Comparison of ENCODE assay signal across 35 cellular contexts in the genomic region with DNA sequence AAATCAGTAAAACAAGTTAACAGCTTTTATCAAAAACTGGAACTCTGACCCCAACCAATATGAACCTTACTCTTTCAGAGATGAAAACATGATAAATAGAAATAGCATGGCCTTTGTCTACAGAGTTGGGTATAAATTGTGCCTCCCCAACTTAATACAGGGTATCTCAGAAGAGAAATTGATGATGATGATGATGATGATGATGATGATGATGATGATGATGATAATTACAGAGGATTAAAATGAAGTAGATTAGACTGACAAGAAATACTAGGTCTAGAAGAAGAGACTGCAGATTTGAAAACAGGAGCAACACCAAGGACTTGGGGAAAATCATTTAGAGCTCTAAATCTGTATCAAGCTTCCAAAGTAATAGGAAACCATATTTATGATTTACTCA.
"Had no signal": no experiment of that assay in that cellular context is flagged by ENCODE, and none has a peak within 500 bp of the region (broad histone marks: within the 10 kb centered on the region; RNA-seq: fewer than 3 reads in every experiment).

No MANE protein-coding gene starts in this region.

- H3K36me3 ChIP-seq: adrenal gland had no signal

- H3K27ac ChIP-seq: adrenal gland, body of pancreas, esophagus muscularis mucosa, foreskin keratinocyte, heart left ventricle, VCaP had no signal

- H3K27me3 ChIP-seq: adrenal gland, body of pancreas, esophagus muscularis mucosa, foreskin keratinocyte, gastrocnemius medialis, heart left ventricle had no signal

- H3K9me3 Mint-ChIP-seq: activated CD4-positive, alpha-beta memory T cell treated with anti-CD3 and anti-CD28 coated beads for 36 hours; activated naive CD4-positive, alpha-beta T cell treated with anti-CD3 and anti-CD28 coated beads for 36 hours; activated naive CD4-positive, alpha-beta T cell treated with anti-CD3 and anti-CD28 coated beads, Interleukin-2, amount 50 U/mL, for 24 hours; activated naive CD8-positive, alpha-beta T cell treated with anti-CD3 and anti-CD28 coated beads for 36 hours; activated naive CD8-positive, alpha-beta T cell treated with anti-CD3 and anti-CD28 coated beads, Interleukin-2, amount 50 U/mL, for 24 hours; activated T-helper 2 cell treated with anti-CD3 and anti-CD28 coated beads, Interferon-gamma antibody, Interleukin-2, Interleukin-4, amounts not matched to agents 10 μg/mL and 5 μg/mL and 100 μg/mL, durations not matched to agents 14 hours and 24 hours and 36 hours; effector memory CD8-positive, alpha-beta T cell; WTC11 had no signal

- H3K9me3 ChIP-seq: adrenal gland, body of pancreas, esophagus muscularis mucosa, gastrocnemius medialis, heart left ventricle had no signal

- H3K27me3 Mint-ChIP-seq: activated CD4-positive, alpha-beta memory T cell treated with anti-CD3 and anti-CD28 coated beads for 36 hours; activated CD8-positive, alpha-beta memory T cell treated with anti-CD3 and anti-CD28 coated beads, Interleukin-2, amount 10 ng/mL, durations not matched to agents 7 days and 5 days; activated naive CD4-positive, alpha-beta T cell treated with anti-CD3 and anti-CD28 coated beads, Interleukin-2, amount 50 U/mL, for 24 hours; activated naive CD8-positive, alpha-beta T cell treated with anti-CD3 and anti-CD28 coated beads for 36 hours; activated naive CD8-positive, alpha-beta T cell treated with anti-CD3 and anti-CD28 coated beads, Interleukin-2, amount 50 U/mL, for 24 hours; effector memory CD8-positive, alpha-beta T cell had no signal

- H3K27ac Mint-ChIP-seq: activated CD4-positive, alpha-beta memory T cell treated with anti-CD3 and anti-CD28 coated beads for 36 hours; activated CD8-positive, alpha-beta memory T cell treated with anti-CD3 and anti-CD28 coated beads, Interleukin-2, amount 10 ng/mL, durations not matched to agents 7 days and 5 days; activated CD8-positive, alpha-beta T cell treated with anti-CD3 and anti-CD28 coated beads, Interleukin-2, amount 10 ng/mL, durations not matched to agents 7 days and 5 days; activated naive CD4-positive, alpha-beta T cell treated with anti-CD3 and anti-CD28 coated beads for 36 hours; activated naive CD8-positive, alpha-beta T cell treated with anti-CD3 and anti-CD28 coated beads for 36 hours; activated naive CD8-positive, alpha-beta T cell treated with anti-CD3 and anti-CD28 coated beads, Interleukin-2, amount 50 U/mL, for 24 hours; activated T-helper 1 cell treated with anti-CD3 and anti-CD28 coated beads, Interleukin-12 subunit alpha, Interleukin-12 subunit beta, Interleukin-2, Interleukin-4 antibody, amounts not matched to agents 30 ng/mL and 10 ng/mL and 1 ng/mL, durations not matched to agents 14 hours and 24 hours and 36 hours; activated T-helper 2 cell treated with anti-CD3 and anti-CD28 coated beads, Interferon-gamma antibody, Interleukin-2, Interleukin-4, amounts not matched to agents 10 μg/mL and 5 μg/mL and 100 μg/mL, durations not matched to agents 14 hours and 24 hours and 36 hours; effector memory CD8-positive, alpha-beta T cell had no signal

- DNase-seq: activated CD4-positive, alpha-beta memory T cell treated with anti-CD3 and anti-CD28 coated beads for 36 hours; activated CD4-positive, alpha-beta T cell treated with anti-CD3 and anti-CD28 coated beads for 1 hour; activated CD4-positive, alpha-beta T cell treated with anti-CD3 and anti-CD28 coated beads for 4 hours; activated CD4-positive, alpha-beta T cell treated with anti-CD3 and anti-CD28 coated beads, Interleukin-2, amount 50 U/mL, for 1 hour; activated CD8-positive, alpha-beta memory T cell treated with anti-CD3 and anti-CD28 coated beads, Interleukin-2, amount 10 ng/mL, durations not matched to agents 7 days and 5 days; activated CD8-positive, alpha-beta memory T cell treated with anti-CD3 and anti-CD28 coated beads, Interleukin-2, amount 50 U/mL, for 4 hours; activated CD8-positive, alpha-beta T cell treated with anti-CD3 and anti-CD28 coated beads, Interleukin-2, amount 10 ng/mL, durations not matched to agents 7 days and 5 days; activated effector memory CD4-positive, alpha-beta T cell treated with anti-CD3 and anti-CD28 coated beads, Interleukin-2, amount 50 U/mL, for 16 hours; activated naive CD4-positive, alpha-beta T cell treated with anti-CD3 and anti-CD28 coated beads for 36 hours; activated naive CD8-positive, alpha-beta T cell treated with anti-CD3 and anti-CD28 coated beads for 36 hours; activated naive CD8-positive, alpha-beta T cell treated with anti-CD3 and anti-CD28 coated beads, Interleukin-2, amount 50 U/mL, for 24 hours; activated T-cell treated with anti-CD3 and anti-CD28 coated beads, Interleukin-2, amount 50 U/mL, for 1 hour; activated T-cell treated with anti-CD3 and anti-CD28 coated beads, Interleukin-2, amount 50 U/mL, for 48 hours; adrenal gland; amygdala; aorta; body of pancreas; caudate nucleus; cortex of kidney; dermis blood vessel endothelial cell; effector CD4-positive, alpha-beta T cell; effector memory CD8-positive, alpha-beta T cell; erythroblast; foreskin keratinocyte; gastrocnemius medialis; glutamatergic neuron; heart left ventricle; T-helper 1 cell; T-helper 2 cell had no signal

- H3K4me1 Mint-ChIP-seq: WTC11 had no signal

- ATAC-seq: activated CD8-positive, alpha-beta memory T cell treated with anti-CD3 and anti-CD28 coated beads, Interleukin-2, amount 10 ng/mL, durations not matched to agents 7 days and 5 days; activated CD8-positive, alpha-beta T cell treated with anti-CD3 and anti-CD28 coated beads, Interleukin-2, amount 10 ng/mL, durations not matched to agents 7 days and 5 days; body of pancreas; effector memory CD8-positive, alpha-beta T cell; foreskin keratinocyte; gastrocnemius medialis; heart left ventricle; WTC11 had no signal

- H3K4me3 ChIP-seq: adrenal gland, body of pancreas, esophagus muscularis mucosa, gastrocnemius medialis, heart left ventricle had no signal

- H3K4me1 ChIP-seq: body of pancreas, foreskin keratinocyte had no signal

- H3K4me3 Mint-ChIP-seq: activated CD4-positive, alpha-beta memory T cell treated with anti-CD3 and anti-CD28 coated beads for 36 hours; activated CD8-positive, alpha-beta memory T cell treated with anti-CD3 and anti-CD28 coated beads, Interleukin-2, amount 10 ng/mL, durations not matched to agents 7 days and 5 days; activated CD8-positive, alpha-beta T cell treated with anti-CD3 and anti-CD28 coated beads, Interleukin-2, amount 10 ng/mL, durations not matched to agents 7 days and 5 days; activated naive CD4-positive, alpha-beta T cell treated with anti-CD3 and anti-CD28 coated beads for 36 hours; activated naive CD4-positive, alpha-beta T cell treated with anti-CD3 and anti-CD28 coated beads, Interleukin-2, amount 50 U/mL, for 24 hours; activated naive CD8-positive, alpha-beta T cell treated with anti-CD3 and anti-CD28 coated beads for 36 hours; activated naive CD8-positive, alpha-beta T cell treated with anti-CD3 and anti-CD28 coated beads, Interleukin-2, amount 50 U/mL, for 24 hours; activated T-helper 1 cell treated with anti-CD3 and anti-CD28 coated beads, Interleukin-12 subunit alpha, Interleukin-12 subunit beta, Interleukin-2, Interleukin-4 antibody, amounts not matched to agents 30 ng/mL and 10 ng/mL and 1 ng/mL, durations not matched to agents 14 hours and 24 hours and 36 hours; effector memory CD8-positive, alpha-beta T cell; WTC11 had no signal
